Comparison of ENCODE assay signal across 14 cellular contexts in the genomic region with DNA sequence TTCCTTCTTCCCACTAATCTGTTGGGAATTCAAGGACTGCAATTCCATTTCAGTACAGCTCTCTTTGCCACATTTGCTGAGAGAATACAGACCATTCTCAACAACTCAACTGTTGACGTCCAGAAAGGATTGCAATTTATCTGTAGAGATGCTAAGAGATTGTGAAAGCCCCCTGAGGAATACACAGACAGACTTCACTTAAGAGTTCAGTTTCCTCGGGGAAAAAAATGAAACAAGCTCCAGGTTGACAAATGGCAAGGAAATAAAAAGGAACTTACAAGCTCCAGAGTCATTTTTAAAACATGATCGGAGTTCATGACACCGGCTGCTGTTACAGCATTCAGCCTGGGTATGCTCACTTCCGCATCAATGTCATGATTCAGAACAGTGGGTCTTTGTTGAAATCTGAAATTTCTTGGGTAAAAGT. TPM values are rescaled to one million over a fixed set of nuclear protein-coding genes. Genes with fewer than 3 reads are reported as not detected.
DNase-seq lines count a peak whose midpoint lies in the region; ATAC-seq and TF ChIP-seq lines count a peak whose summit lies in the region.
"Had no signal": no experiment of that assay in that cellular context is flagged by ENCODE, and none has a peak within 500 bp of the region (broad histone marks: within the 10 kb centered on the region; RNA-seq: fewer than 3 reads in every experiment).

No MANE protein-coding gene starts in this region.

- no peaks in the 10 kb centered on the region for H3K27me3 ChIP-seq in ovary
- H3K27me3 ChIP-seq: testis had no signal

- intact Hi-C loops in ovary (cut with DNase I) = loop anchor here in 1 of 4 donors (10.0 kb wide), 1 partner anchor 366 kb away; no protein-coding TSS in a partner anchor

- H3K27me3 Mint-ChIP-seq in naive B cell = no peaks in the 10 kb centered on the region
- H3K27me3 Mint-ChIP-seq in T-helper 2 cell treated with Interferon-gamma antibody and Interleukin-4, amounts not matched to agents 5 μg/mL and 100 μg/mL, for 36 hours (ENCODE audit: low read depth) = peaks cover 22% of the 10 kb centered on the region

- peaks cover 62 to 88% (median 77%) of the 10 kb centered on the region in 3 donors for H3K4me1 Mint-ChIP-seq in naive B cell
- H3K4me1 Mint-ChIP-seq in T-helper 2 cell treated with Interferon-gamma antibody and Interleukin-4, amounts not matched to agents 5 μg/mL and 100 μg/mL, for 36 hours (ENCODE audit: low read depth) = no peaks in the 10 kb centered on the region

- CTCF ChIA-PET in RWPE1 (lab: Yijun Ruan, JAX) = interaction anchor here (0.8 to 1.7 kb wide), 2 partner anchors 14 kb away, joined by 3 to 4 read pairs; partner anchors contain the start of gene TLR10

- peak overlapping the region; percentile 11 to 78 (median 54) for H3K4me3 Mint-ChIP-seq in naive B cell
- H3K4me3 Mint-ChIP-seq in T-helper 2 cell treated with Interferon-gamma antibody and Interleukin-4, amounts not matched to agents 5 μg/mL and 100 μg/mL, for 36 hours = no peak overlapping the region

- H3K4me3 ChIP-seq in cardiac fibroblast (replicated peaks in 1 of 2; ENCODE audit: low read depth in 2 of 2, low read length in 2 of 2) = no peak overlapping the region
- no peak overlapping the region for H3K4me3 ChIP-seq in ovary
- H3K4me3 ChIP-seq: GM23248, testis had no signal

- peak overlapping the region; percentile 36 to 94 (median 52) for H3K27ac Mint-ChIP-seq in naive B cell
- H3K27ac Mint-ChIP-seq in T-helper 2 cell treated with Interferon-gamma antibody and Interleukin-4, amounts not matched to agents 5 μg/mL and 100 μg/mL, for 36 hours = no peak overlapping the region

- TF ChIP-seq CTCF in cardiac fibroblast (IDR thresholded peaks at IDR 0.05; ENCODE audit: low read depth, low read length) (no peak), RWPE1 (conservative IDR thresholded peaks at IDR 0.05; ENCODE audit: low read depth) (no peak), ovary (IDR thresholded peaks at IDR 0.05) (no peak)

- peaks cover 23% of the 10 kb centered on the region in 2 donors for H3K36me3 Mint-ChIP-seq in naive B cell
- H3K36me3 Mint-ChIP-seq in T-helper 2 cell treated with Interferon-gamma antibody and Interleukin-4, amounts not matched to agents 5 μg/mL and 100 μg/mL, for 36 hours (ENCODE audit: low read depth) = no peaks in the 10 kb centered on the region

- H3K27ac ChIP-seq in RWPE1 (no peak overlapping the region), ovary (no peak overlapping the region)
- H3K27ac ChIP-seq: 22Rv1, GM23248, testis had no signal

- 18 to 45% (median 25%) methylated on average over 5 of the region's 5 CpGs for WGBS in ovary, 3 donors

- ATAC-seq in naive B cell (ENCODE audit: low read depth in 2 of 2) = peak; percentile 65 to 67
- ATAC-seq in GM21528 (IDR thresholded peaks at IDR 0.05; ENCODE audit: low FRiP score, unreplicated experiment) = no peak

- POLR2A ChIA-PET in RWPE1 (lab: Yijun Ruan, JAX; ENCODE audit: low non-redundant PET) = no interaction called here

- no peak for TF ChIP-seq EP300 in ovary (IDR thresholded peaks at IDR 0.05)

- peaks cover 0 to 17% (median 8%) of the 10 kb centered on the region in 7 donors for H3K9me3 Mint-ChIP-seq in naive B cell
- H3K9me3 Mint-ChIP-seq in T-helper 2 cell treated with Interferon-gamma antibody and Interleukin-4, amounts not matched to agents 5 μg/mL and 100 μg/mL, for 36 hours = no peaks in the 10 kb centered on the region

- TF ChIP-seq POLR2A in ovary (IDR thresholded peaks at IDR 0.05) = no peak

- H3K9me3 ChIP-seq in ovary = no peaks in the 10 kb centered on the region
- H3K9me3 ChIP-seq: testis had no signal

- H3K4me1 ChIP-seq in ovary (ENCODE audit: insufficient read depth) = no peaks in the 10 kb centered on the region
- H3K4me1 ChIP-seq: testis had no signal

- DNase-seq in SIG-M5 treated with dmso at 0.1 percent for 504 hours (lab: John Stamatoyannopoulos, UW; ENCODE audit: unreplicated experiment) = peak; percentile 51
- no peak for DNase-seq in SIG-M5 (lab: John Stamatoyannopoulos, UW)
- DNase-seq in cardiac fibroblast (ENCODE audit: low read depth in 2 of 2) = peak; percentile 48 to 61
- no peak for DNase-seq in naive B cell
- no peak for DNase-seq in T-helper 2 cell treated with Interferon-gamma antibody and Interleukin-4, amounts not matched to agents 5 μg/mL and 100 μg/mL, for 36 hours (ENCODE audit: low spot score)
- no peak for DNase-seq in RWPE1 (ENCODE audit: low spot score)
- no peak for DNase-seq in ovary
- DNase-seq: GM23248, NCI-H1092 treated with DMSO at 0.1 percent for 48 hours, NCI-H510A, testis had no signal

- no peaks in the 10 kb centered on the region for H3K36me3 ChIP-seq in ovary

RNA-seq across cellular contexts. Expression of gene TLR10, which starts 13.8 kb away (rescaled TPM):
- polyA plus RNA-seq in naive B cell (ENCODE audit: low read depth in 6 of 6) (100 to 1,000 TPM in 5 of 6 donors, 10 to 100 TPM in 1; 87.3 to 180 (median 116) TPM), ovary (under 1 TPM; 0.10 to 0.35 TPM)
- total RNA-seq in ovary = 1 to 10 TPM in 1 of 7 donors, under 1 TPM in 3, not detected in 3; 0.08 to 1.4 (median 0.23) TPM
- total RNA-seq: GM23248, lung microvascular endothelial cell had no signal
- polyA plus RNA-seq: GM23248 had no signal

RNA-seq across cellular contexts. Expression of gene TLR1, which starts 35.6 kb away (rescaled TPM):
- polyA plus RNA-seq in naive B cell (ENCODE audit: low read depth in 6 of 6) = 10 to 100 TPM; 30.2 to 53.9 (median 35.7) TPM
- 10 to 100 TPM in 4 of 7 donors, 1 to 10 TPM in 3; 7.0 to 24.0 (median 10.1) TPM for total RNA-seq in ovary
- 10 to 100 TPM in 1 of 2 donors, 1 to 10 TPM in 1; 5.0 to 10.1 TPM for polyA plus RNA-seq in ovary
- total RNA-seq: GM23248 had no signal

Comparison
In these comparisons a context has a peak if more than half of its experiments do, and no peak if none do; other contexts are left out.
1. DNase-seq: peak in SIG-M5 treated with dmso at 0.1 percent for 504 hours (single experiment) and cardiac fibroblast (2 of 2); none in SIG-M5 (single experiment), naive B cell (single experiment), T-helper 2 cell treated with Interferon-gamma antibody and Interleukin-4, amounts not matched to agents 5 μg/mL and 100 μg/mL, for 36 hours (single experiment), RWPE1 (single experiment) and ovary (0 of 5).
2. RNA of gene TLR10, which starts 13.8 kb away (polyA plus RNA-seq): 87.3 to 180 TPM in naive B cell; 0.10 to 0.35 TPM in ovary; every median in the first group is over 10 times any median in the second.